In the genomic region with DNA sequence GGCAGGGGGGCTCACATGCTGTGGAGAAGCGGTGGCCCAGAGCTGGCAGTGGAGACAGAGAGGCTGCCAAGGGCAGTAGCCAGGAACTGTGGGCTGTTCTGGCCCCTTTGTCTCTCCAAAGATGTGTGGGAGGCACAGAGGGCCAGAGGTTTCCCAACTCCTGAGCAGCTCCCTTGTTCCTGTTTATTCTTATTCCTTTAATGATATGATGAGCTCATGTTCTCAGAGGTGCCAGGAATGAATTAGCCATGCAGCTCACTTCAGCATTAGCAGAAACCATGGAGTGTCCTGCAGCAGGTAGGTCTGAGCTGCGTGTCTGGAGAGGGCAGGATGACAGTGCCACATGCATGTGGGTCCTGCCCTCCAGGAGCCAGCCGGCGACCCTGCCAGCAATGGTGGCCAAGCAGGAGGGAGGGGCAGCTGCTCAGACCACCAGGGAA, we compare ENCODE assay signal across 13 cellular contexts.
DNase-seq lines count a peak whose midpoint lies in the region; ATAC-seq and TF ChIP-seq lines count a peak whose summit lies in the region.
"Had no signal": no experiment of that assay in that cellular context is flagged by ENCODE, and none has a peak within 500 bp of the region (broad histone marks: within the 10 kb centered on the region; RNA-seq: fewer than 3 reads in every experiment).

No MANE protein-coding gene starts in this region.

- no peaks in the 10 kb centered on the region for H3K9me3 ChIP-seq in testis
- no peaks in the 10 kb centered on the region for H3K9me3 ChIP-seq in smooth muscle cell (replicated peaks; ENCODE audit: low read depth)

- no peaks in the 10 kb centered on the region for H3K27me3 ChIP-seq in testis
- no peaks in the 10 kb centered on the region for H3K27me3 ChIP-seq in smooth muscle cell (ENCODE audit: low read depth)

- H3F3A ChIP-seq in smooth muscle cell (ENCODE audit: low read depth): no peaks in the 10 kb centered on the region

- no peak overlapping the region for H3K27ac ChIP-seq in testis
- H3K27ac ChIP-seq in smooth muscle cell (ENCODE audit: low read depth): no peak overlapping the region
- H3K27ac ChIP-seq: 22Rv1, foreskin keratinocyte had no signal

- 29 to 47% methylated on average over 2 to 4 of the region's 4 CpGs for WGBS in testis, 2 donors
- 91% methylated on average over 4 of the region's 4 CpGs for WGBS in smooth muscle cell (ENCODE audit: low lambda C conversion rate)

- TF ChIP-seq CTCF in astrocyte of the spinal cord (IDR thresholded peaks at IDR 0.05; ENCODE audit: low read depth, low read length) (no peak), testis (IDR thresholded peaks at IDR 0.05) (no peak), smooth muscle cell (IDR thresholded peaks at IDR 0.05; ENCODE audit: borderline replicate concordance, insufficient read depth, poor library complexity, severe bottlenecking) (no peak)

- no peak overlapping the region for H3K4me3 ChIP-seq in astrocyte of the spinal cord (ENCODE audit: low read depth, low read length)
- no peak overlapping the region for H3K4me3 ChIP-seq in testis
- no peak overlapping the region for H3K4me3 ChIP-seq in smooth muscle cell

- intact Hi-C loops in testis (cut with DNase I; ENCODE audit: low total_unique reads): no loop called here

- H3K4me1 ChIP-seq in testis: peaks cover 10% of the 10 kb centered on the region
- peaks cover 8% of the 10 kb centered on the region for H3K4me1 ChIP-seq in smooth muscle cell (ENCODE audit: low read depth)
- H3K4me1 ChIP-seq: foreskin keratinocyte had no signal

- H2AFZ ChIP-seq in smooth muscle cell (ENCODE audit: low read depth): no peak overlapping the region

- in situ Hi-C loops in astrocyte of the spinal cord (cut with HindIII; ENCODE audit: low sequenced_read_pairs): no loop called here

- no peak for TF ChIP-seq POLR2A in testis (IDR thresholded peaks at IDR 0.05)

- H4K20me1 ChIP-seq in smooth muscle cell (ENCODE audit: low read depth): no peaks in the 10 kb centered on the region

- DNase-seq in DMS 273 (lab: John Stamatoyannopoulos, UW; ENCODE audit: unreplicated experiment) (peak; percentile 57), DMS 273 treated with DMSO at 0.1 percent for 48 hours (lab: John Stamatoyannopoulos, UW) (no peak), astrocyte of the spinal cord (ENCODE audit: low read depth, low spot score) (peak; percentile 45), kidney glomerular epithelial cell (lab: John Stamatoyannopoulos, UW) (peak; percentile 78), testis (peak; percentile 34), DMS114 treated with DMSO at 0.1 percent for 48 hours (lab: John Stamatoyannopoulos, UW; ENCODE audit: unreplicated experiment) (no peak), smooth muscle cell (lab: John Stamatoyannopoulos, UW; ENCODE audit: unreplicated experiment) (no peak)
- DNase-seq: activated CD8-positive, alpha-beta memory T cell treated with anti-CD3 and anti-CD28 coated beads, Interleukin-2, amount 50 U/mL, for 48 hours; foreskin keratinocyte; naive B cell; small intestine had no signal

- no peaks in the 10 kb centered on the region for H3K36me3 ChIP-seq in testis (ENCODE audit: low read depth, missing control alignments)
- H3K36me3 ChIP-seq in smooth muscle cell (ENCODE audit: low read depth): no peaks in the 10 kb centered on the region

- no peak overlapping the region for H3K4me2 ChIP-seq in smooth muscle cell

- no peaks in the 10 kb centered on the region for H3K79me2 ChIP-seq in smooth muscle cell (ENCODE audit: low read depth)

- no peak for ATAC-seq in GM21723 (IDR thresholded peaks at IDR 0.05; ENCODE audit: unreplicated experiment)
- ATAC-seq: foreskin keratinocyte had no signal

- H3K9ac ChIP-seq in smooth muscle cell (ENCODE audit: low read depth): no peak overlapping the region

Comparison
In these comparisons a context has a peak if more than half of its experiments do, and no peak if none do; other contexts are left out.
1. DNase-seq: peak in DMS 273 (single experiment), astrocyte of the spinal cord (single experiment), kidney glomerular epithelial cell (single experiment) and testis (single experiment); none in DMS 273 treated with DMSO at 0.1 percent for 48 hours (single experiment), DMS114 treated with DMSO at 0.1 percent for 48 hours (single experiment) and smooth muscle cell (single experiment).